22 cellular contexts compared by ENCODE assay signal in genomic region chr9:137626448-137626847, GRCh38. TPM values are rescaled to one million over a fixed set of nuclear protein-coding genes. Genes with fewer than 3 reads are reported as not detected.
DNase-seq lines count a peak whose midpoint lies in the region; ATAC-seq, FAIRE-seq and TF ChIP-seq lines count a peak whose summit lies in the region.
"Had no signal": no experiment of that assay in that cellular context is flagged by ENCODE, and none has a peak within 500 bp of the region (broad histone marks: within the 10 kb centered on the region; RNA-seq: fewer than 3 reads in every experiment).

No MANE protein-coding gene starts in this region.

- no peaks in the 10 kb centered on the region for H3K9me2 ChIP-seq in GM23338 (ENCODE audit: insufficient read depth)

- BruUV-seq in K562 (replicated peaks; lab: Mats Ljungman, UMichigan), result no TSS peak

- 54% methylated on average over 4 of the region's 4 CpGs for WGBS in K562 (ENCODE audit: insufficient coverage, low coverage, missing lambda C conversion rate)

- H3K4me2 ChIP-seq in GM23338 (no peak overlapping the region), K562 (ENCODE audit: insufficient read depth, low read length) (no peak overlapping the region)

- TF ChIP-seq EP300 in K562 (IDR thresholded peaks at IDR 0.05; ENCODE audit: low read length), result no peak

- no peak for TF ChIP-seq POLR2A in K562 (conservative IDR thresholded peaks at IDR 0.05)

- no peak overlapping the region for H3K9ac ChIP-seq in K562 (ENCODE audit: insufficient read depth in 1 of 2, low read depth in 2 of 2, low read length in 2 of 2)

- H3K27me3 ChIP-seq in CD4-positive, alpha-beta memory T cell (ENCODE audit: insufficient read depth, low read length), result no peaks in the 10 kb centered on the region
- H3K27me3 ChIP-seq in GM23338 (ENCODE audit: insufficient read depth) (no peaks in the 10 kb centered on the region), K562 (ENCODE audit: control insufficient read depth in 2 of 2, insufficient read depth in 2 of 2, low read length in 2 of 2) (no peaks in the 10 kb centered on the region)
- H3K27me3 ChIP-seq: adrenal gland, esophagus muscularis mucosa, gastrocnemius medialis, spleen, upper lobe of left lung had no signal

- H3K4me3 Mint-ChIP-seq in CD4-positive, alpha-beta memory T cell, result peak overlapping the region in 3 of 8 donors; percentile 22 to 67 (median 46)
- no peak overlapping the region for H3K4me3 Mint-ChIP-seq in GM23338
- peak overlapping the region; percentile 76 for H3K4me3 Mint-ChIP-seq in T-helper 17 cell

- FAIRE-seq in K562 (lab: Jason Lieb, UNC), result no peak
- FAIRE-seq: colon had no signal

- TF ChIP-seq CTCF in GM23338 (conservative IDR thresholded peaks at IDR 0.05; ENCODE audit: low read depth in 2 of 2) (no peak), K562 (IDR thresholded peaks at IDR 0.05 in 2 of 3, conservative IDR thresholded peaks at IDR 0.05 in 1 of 3; ENCODE audit: insufficient read depth in 2 of 3, low read depth in 1 of 3, low read length in 3 of 3) (no peak)

- H3K27ac Mint-ChIP-seq in CD4-positive, alpha-beta memory T cell, result peak overlapping the region in 4 of 7 donors; percentile 43 to 82 (median 75)
- H3K27ac Mint-ChIP-seq in GM23338 (no peak overlapping the region; the same call in 1 of the 2 replicates), T-helper 17 cell (peak overlapping the region; percentile 39)

- H3K36me3 ChIP-seq in CD4-positive, alpha-beta memory T cell (ENCODE audit: insufficient read depth, low read length), result no peaks in the 10 kb centered on the region
- H3K36me3 ChIP-seq in GM23338 (ENCODE audit: insufficient read depth), result no peaks in the 10 kb centered on the region
- H3K36me3 ChIP-seq in K562 (ENCODE audit: control insufficient read depth, insufficient read depth, low read length), result peaks cover 11% of the 10 kb centered on the region
- H3K36me3 ChIP-seq: adrenal gland, gastrocnemius medialis had no signal

- CTCF ChIA-PET in CD4-positive, alpha-beta memory T cell (lab: Charles Lee; ENCODE audit: partially characterized antibody), result no interaction called here
- CTCF ChIA-PET in K562 (lab: Yijun Ruan, JAX; ENCODE audit: low intra/inter-chr PET ratio), result interaction anchor here (0.6 kb wide), 1 partner anchor 1762 kb away, joined by 6 read pairs; no protein-coding TSS in a partner anchor

- peaks cover 32% of the 10 kb centered on the region for H4K20me1 ChIP-seq in GM23338 (replicated peaks; ENCODE audit: insufficient read depth)
- H4K20me1 ChIP-seq in K562 (replicated peaks; ENCODE audit: control insufficient read depth, insufficient read depth, low read length), result no peaks in the 10 kb centered on the region; the same call in 1 of the 2 replicates

- no peak for DNase-seq in CD4-positive, alpha-beta memory T cell
- DNase-seq in GM23338 (ENCODE audit: low spot score) (no peak), T-helper 17 cell (no peak), K562 (ENCODE audit: extremely low read depth in 1 of 4, low spot score in 3 of 4) (no peak), EL (no peak), iPS-NIHi11 (ENCODE audit: low spot score) (no peak)
- DNase-seq: AML-193; effector memory CD8-positive, alpha-beta T cell; gastrocnemius medialis; NCI-H1048; NCI-H1930; NCI-H446 treated with DMSO at 0.1 percent for 48 hours; retina; stimulated activated CD4-positive, alpha-beta T cell treated with anti-CD3 and anti-CD28 coated beads, Interleukin-4, amount 100 ng/mL, for 24 hours; T-helper 1 cell; upper lobe of left lung; WERI-Rb-1 had no signal

- H3K9me3 Mint-ChIP-seq in CD4-positive, alpha-beta memory T cell, result no peaks in the 10 kb centered on the region
- H3K9me3 Mint-ChIP-seq in GM23338, result no peaks in the 10 kb centered on the region; the same call in 2 of the 3 replicates
- H3K9me3 Mint-ChIP-seq: effector memory CD8-positive, alpha-beta T cell had no signal

- H3K9me3 ChIP-seq in CD4-positive, alpha-beta memory T cell (ENCODE audit: control insufficient read depth in 1 of 2, low read length in 2 of 2), result no peaks in the 10 kb centered on the region
- H3K9me3 ChIP-seq in T-helper 17 cell (ENCODE audit: control insufficient read depth, low read length, poor library complexity, severe bottlenecking) (no peaks in the 10 kb centered on the region), K562 (replicated peaks; ENCODE audit: control insufficient read depth, insufficient read depth, low read depth, low read length) (no peaks in the 10 kb centered on the region)
- H3K9me3 ChIP-seq: adrenal gland, esophagus muscularis mucosa, gastrocnemius medialis, spleen, upper lobe of left lung had no signal

- POLR2A ChIA-PET in CD4-positive, alpha-beta memory T cell (lab: Charles Lee; ENCODE audit: partially characterized antibody), result interaction anchor here (0.7 to 3.0 kb wide), 2 partner anchors 7 to 16 kb away, joined by 3 to 21 read pairs; partner anchors contain the start of gene EHMT1
- POLR2A ChIA-PET in K562 (lab: Yijun Ruan, JAX), result no interaction called here

- in situ Hi-C loops in K562 (cut with MboI), result no loop called here

- peaks cover 3 to 12% of the 10 kb centered on the region in 2 donors for H3K36me3 Mint-ChIP-seq in CD4-positive, alpha-beta memory T cell
- peaks cover 24% of the 10 kb centered on the region for H3K36me3 Mint-ChIP-seq in GM23338 (ENCODE audit: low read depth)
- no peaks in the 10 kb centered on the region for H3K36me3 Mint-ChIP-seq in T-helper 17 cell (ENCODE audit: low read depth)

- intact Hi-C loops in CD4-positive, alpha-beta memory T cell (cut with micrococcal nuclease), result no loop called here
- intact Hi-C loops in K562 (cut with micrococcal nuclease), result no loop called here

- no peaks in the 10 kb centered on the region for H3K9me1 ChIP-seq in K562 (ENCODE audit: control insufficient read depth, insufficient read depth, low read length)

- ATAC-seq in GM23338 (no peak), T-helper 17 cell (no peak), K562 (no peak), GM21825 (IDR thresholded peaks at IDR 0.05; ENCODE audit: unreplicated experiment) (no peak)
- ATAC-seq: effector memory CD8-positive, alpha-beta T cell; gastrocnemius medialis had no signal

- H3K79me2 ChIP-seq in GM23338 (replicated peaks; ENCODE audit: insufficient read depth), result peaks cover 100% of the 10 kb centered on the region
- H3K79me2 ChIP-seq in K562 (ENCODE audit: control insufficient read depth, insufficient read depth, low read length), result peaks cover 98% of the 10 kb centered on the region

- H3K4me1 ChIP-seq in CD4-positive, alpha-beta memory T cell (ENCODE audit: insufficient read depth, low read length), result peaks cover 64% of the 10 kb centered on the region
- H3K4me1 ChIP-seq in GM23338 (ENCODE audit: insufficient read depth) (peaks cover 7% of the 10 kb centered on the region), K562 (replicated peaks in 1 of 2; ENCODE audit: control insufficient read depth in 2 of 2, insufficient read depth in 2 of 2, low read length in 2 of 2) (peaks cover 11 to 17% of the 10 kb centered on the region in 2 experiments; a peak in 4 of 5 replicates)

- peaks cover 31 to 77% (median 50%) of the 10 kb centered on the region in 4 donors for H3K4me1 Mint-ChIP-seq in CD4-positive, alpha-beta memory T cell
- H3K4me1 Mint-ChIP-seq in GM23338 (peaks cover 25% of the 10 kb centered on the region), T-helper 17 cell (peaks cover 38% of the 10 kb centered on the region)

- TF ChIP-seq RAD21 in K562 (CRISPR knock-in tag; conservative IDR thresholded peaks at IDR 0.05 in 1 of 2, IDR thresholded peaks at IDR 0.05 in 1 of 2), result no peak

- H2AFZ ChIP-seq in GM23338 (no peak overlapping the region), K562 (ENCODE audit: low read depth, low read length) (no peak overlapping the region)

- no peak overlapping the region for H3K27ac ChIP-seq in CD4-positive, alpha-beta memory T cell (ENCODE audit: low read depth, low read length)
- H3K27ac ChIP-seq in GM23338 (ENCODE audit: low read depth) (0 out of 2 replicates have a peak overlapping the region, but pooled peaks have one; percentile 29), K562 (ENCODE audit: extremely low read depth, low read depth, low read length) (no peak overlapping the region; the same call in 2 of the 3 replicates)
- H3K27ac ChIP-seq: adrenal gland, esophagus muscularis mucosa, gastrocnemius medialis, upper lobe of left lung, WERI-Rb-1 had no signal

- H3K27me3 Mint-ChIP-seq in CD4-positive, alpha-beta memory T cell, result no peaks in the 10 kb centered on the region
- H3K27me3 Mint-ChIP-seq in GM23338 (ENCODE audit: insufficient read depth, low read depth, poor library complexity) (peaks cover 7% of the 10 kb centered on the region), T-helper 17 cell (no peaks in the 10 kb centered on the region)
- H3K27me3 Mint-ChIP-seq: effector memory CD8-positive, alpha-beta T cell had no signal

- peaks cover 12% of the 10 kb centered on the region; the same call in 1 of the 2 replicates for H3F3A ChIP-seq in GM23338 (replicated peaks; ENCODE audit: low read depth)

- no peak overlapping the region for H3K4me3 ChIP-seq in CD4-positive, alpha-beta memory T cell (ENCODE audit: low read length in 2 of 2)
- H3K4me3 ChIP-seq in GM23338, result no peak overlapping the region
- no peak overlapping the region for H3K4me3 ChIP-seq in K562
- H3K4me3 ChIP-seq: adrenal gland, esophagus muscularis mucosa, gastrocnemius medialis, spleen, upper lobe of left lung had no signal

RNA-seq across cellular contexts. Expression of gene EHMT1, which starts 7.6 kb away (rescaled TPM):
- total RNA-seq in CD4-positive, alpha-beta memory T cell, result 100 to 1,000 TPM in 1 of 2 experiments, 10 to 100 TPM in 1; 99.6 to 118 TPM
- 10 to 100 TPM in 1 of 2 donors, 1 to 10 TPM in 1; 6.7 to 35.5 TPM for polyA plus RNA-seq in CD4-positive, alpha-beta memory T cell
- 160 and 177 TPM in 2 replicates for total RNA-seq in GM23338 (2014; rRNA removed; shearing (Covaris generic))
- polyA plus RNA-seq in GM23338 (2016; fragmentation: Nextera tagmentation; extraction: Ambion mirVana) (162 and 166 TPM in 2 replicates), K562 (2011; rRNA removed) (26.9 and 31.3 TPM in 2 replicates), K562 (2014; fragmentation: Illumina TruSeq; extraction: Trizol) (36.4 and 44.9 TPM in 2 replicates), K562 (2014; fragmentation: Nextera tagmentation; extraction: Ambion mirVana) (1 to 10 TPM; 2.2 to 3.8 TPM), K562 (2014; rRNA removed) (48.9 and 59.2 TPM in 2 replicates)
- total RNA-seq in T-helper 17 cell (100 to 1,000 TPM; 106 to 108 TPM), K562 (2014; rRNA removed) (63.8 and 69.8 TPM in 2 replicates), K562 (2014; rRNA removed; fragmentation: Illumina TruSeq; extraction: Trizol) (25.6 and 31.9 TPM in 2 replicates), K562 (2015; rRNA removed; fragmentation: Illumina TruSeq; extraction: Trizol) (41.4 and 42.8 TPM in 2 replicates), K562 (2021) (76.0 and 80.3 TPM in 2 replicates)
- 167 and 212 TPM in 2 replicates for total RNA-seq in K562 (2011; cell fraction: chromatin; rRNA removed; ENCODE audit: low replicate concordance)
- 102 and 111 TPM in 2 replicates for total RNA-seq in K562 (2011; cell fraction: nucleolus; rRNA removed)
- 119 and 135 TPM in 2 replicates for total RNA-seq in K562 (2011; cell fraction: nucleoplasm; rRNA removed)
- 24.1 and 49.2 TPM in 2 replicates for polyA plus RNA-seq in K562 (2011; cell fraction: cytosol; rRNA removed)
- 85.2 and 132 TPM in 2 replicates for polyA plus RNA-seq in K562 (2011; cell fraction: nucleus; rRNA removed)
- polyA plus RNA-seq in K562 (2012), result 38.1 and 40.2 TPM in 2 replicates
- polyA minus RNA-seq in K562 (2011; rRNA and poly(A)+ RNA removed), result 46.2 and 56.3 TPM in 2 replicates
- polyA minus RNA-seq in K562 (2011; cell fraction: cytosol; rRNA and poly(A)+ RNA removed), result 46.2 and 48.9 TPM in 2 replicates
- polyA minus RNA-seq in K562 (2011; cell fraction: nucleus; rRNA and poly(A)+ RNA removed), result 35.8 and 47.0 TPM in 2 replicates

RNA-seq across cellular contexts. Expression of gene ARRDC1, which starts 21.0 kb away (rescaled TPM):
- total RNA-seq in CD4-positive, alpha-beta memory T cell, result 10 to 100 TPM; 82.3 to 86.2 TPM
- 10 to 100 TPM; 54.3 to 59.4 TPM for polyA plus RNA-seq in CD4-positive, alpha-beta memory T cell
- 33.9 and 63.8 TPM in 2 replicates for total RNA-seq in GM23338 (2014; rRNA removed; shearing (Covaris generic))
- polyA plus RNA-seq in GM23338 (2016; fragmentation: Nextera tagmentation; extraction: Ambion mirVana) (33.5 and 36.6 TPM in 2 replicates), K562 (2011; rRNA removed) (24.5 and 34.0 TPM in 2 replicates), K562 (2014; fragmentation: Illumina TruSeq; extraction: Trizol) (18.6 and 24.3 TPM in 2 replicates), K562 (2014; fragmentation: Nextera tagmentation; extraction: Ambion mirVana) (under 1 TPM; 0.21 to 0.63 TPM), K562 (2014; rRNA removed) (45.3 and 47.0 TPM in 2 replicates)
- total RNA-seq in T-helper 17 cell (10 to 100 TPM; 54.8 to 83.8 TPM), K562 (2014; rRNA removed) (33.7 and 37.2 TPM in 2 replicates), K562 (2014; rRNA removed; fragmentation: Illumina TruSeq; extraction: Trizol) (4.1 and 5.8 TPM in 2 replicates), K562 (2015; rRNA removed; fragmentation: Illumina TruSeq; extraction: Trizol) (10.4 and 14.9 TPM in 2 replicates), K562 (2021) (32.2 and 32.5 TPM in 2 replicates)
- 63.1 and 259 TPM in 2 replicates for total RNA-seq in K562 (2011; cell fraction: chromatin; rRNA removed; ENCODE audit: low replicate concordance)
- total RNA-seq in K562 (2011; cell fraction: nucleolus; rRNA removed), result 190 and 191 TPM in 2 replicates
- total RNA-seq in K562 (2011; cell fraction: nucleoplasm; rRNA removed), result 87.1 and 99.6 TPM in 2 replicates
- polyA plus RNA-seq in K562 (2011; cell fraction: cytosol; rRNA removed), result 36.0 and 79.6 TPM in 2 replicates
- polyA plus RNA-seq in K562 (2011; cell fraction: nucleus; rRNA removed), result 220 and 374 TPM in 2 replicates
- 26.1 and 37.6 TPM in 2 replicates for polyA plus RNA-seq in K562 (2012)
- polyA minus RNA-seq in K562 (2011; rRNA and poly(A)+ RNA removed), result 9.5 and 12.2 TPM in 2 replicates
- 14.6 and 18.9 TPM in 2 replicates for polyA minus RNA-seq in K562 (2011; cell fraction: cytosol; rRNA and poly(A)+ RNA removed)
- 40.5 and 60.7 TPM in 2 replicates for polyA minus RNA-seq in K562 (2011; cell fraction: nucleus; rRNA and poly(A)+ RNA removed)

RNA-seq across cellular contexts. Expression of gene ZMYND19, which starts 36.1 kb away (rescaled TPM):
- 10 to 100 TPM; 26.8 to 29.1 TPM for total RNA-seq in CD4-positive, alpha-beta memory T cell
- 10 to 100 TPM in 1 of 2 donors, 1 to 10 TPM in 1; 3.6 to 13.7 TPM for polyA plus RNA-seq in CD4-positive, alpha-beta memory T cell
- total RNA-seq in GM23338 (2014; rRNA removed; shearing (Covaris generic)), result 50.3 and 58.5 TPM in 2 replicates
- 25.8 and 41.7 TPM in 2 replicates for polyA plus RNA-seq in GM23338 (2016; fragmentation: Nextera tagmentation; extraction: Ambion mirVana)
- 10 to 100 TPM; 12.1 to 18.2 TPM for total RNA-seq in T-helper 17 cell
- 64.8 and 136 TPM in 2 replicates for total RNA-seq in K562 (2011; cell fraction: chromatin; rRNA removed; ENCODE audit: low replicate concordance)
- 82.2 and 86.9 TPM in 2 replicates for total RNA-seq in K562 (2011; cell fraction: nucleolus; rRNA removed)
- total RNA-seq in K562 (2011; cell fraction: nucleoplasm; rRNA removed), result 72.2 and 86.4 TPM in 2 replicates
- total RNA-seq in K562 (2014; rRNA removed), result 71.7 and 91.1 TPM in 2 replicates
- total RNA-seq in K562 (2014; rRNA removed; fragmentation: Illumina TruSeq; extraction: Trizol), result 25.8 and 29.0 TPM in 2 replicates
- total RNA-seq in K562 (2015; rRNA removed; fragmentation: Illumina TruSeq; extraction: Trizol), result 53.8 and 54.1 TPM in 2 replicates
- total RNA-seq in K562 (2021), result 80.9 and 86.7 TPM in 2 replicates
- polyA plus RNA-seq in K562 (2011; rRNA removed), result 38.8 and 44.0 TPM in 2 replicates
- 44.8 and 62.0 TPM in 2 replicates for polyA plus RNA-seq in K562 (2011; cell fraction: cytosol; rRNA removed)
- polyA plus RNA-seq in K562 (2011; cell fraction: nucleus; rRNA removed), result 169 and 210 TPM in 2 replicates
- 34.1 and 42.5 TPM in 2 replicates for polyA plus RNA-seq in K562 (2012)
- polyA plus RNA-seq in K562 (2014; fragmentation: Illumina TruSeq; extraction: Trizol), result 33.6 and 44.3 TPM in 2 replicates
- polyA plus RNA-seq in K562 (2014; fragmentation: Nextera tagmentation; extraction: Ambion mirVana), result 1 to 10 TPM; 1.0 to 2.4 TPM
- 71.0 and 71.7 TPM in 2 replicates for polyA plus RNA-seq in K562 (2014; rRNA removed)
- polyA minus RNA-seq in K562 (2011; rRNA and poly(A)+ RNA removed), result 13.9 and 22.3 TPM in 2 replicates
- polyA minus RNA-seq in K562 (2011; cell fraction: cytosol; rRNA and poly(A)+ RNA removed), result 23.8 and 30.1 TPM in 2 replicates
- 27.6 and 35.2 TPM in 2 replicates for polyA minus RNA-seq in K562 (2011; cell fraction: nucleus; rRNA and poly(A)+ RNA removed)

RNA-seq across cellular contexts. Expression of gene DPH7, which starts 47.7 kb away (rescaled TPM):
- total RNA-seq in CD4-positive, alpha-beta memory T cell, result 10 to 100 TPM; 76.7 to 79.1 TPM
- 10 to 100 TPM; 27.9 to 30.2 TPM for polyA plus RNA-seq in CD4-positive, alpha-beta memory T cell
- 53.7 and 68.8 TPM in 2 replicates for total RNA-seq in GM23338 (2014; rRNA removed; shearing (Covaris generic))
- polyA plus RNA-seq in GM23338 (2016; fragmentation: Nextera tagmentation; extraction: Ambion mirVana) (44.5 and 48.8 TPM in 2 replicates), K562 (2011; rRNA removed) (56.1 and 64.2 TPM in 2 replicates), K562 (2014; fragmentation: Illumina TruSeq; extraction: Trizol) (37.1 and 41.3 TPM in 2 replicates), K562 (2014; fragmentation: Nextera tagmentation; extraction: Ambion mirVana) (10 to 100 TPM; 13.9 to 21.4 TPM), K562 (2014; rRNA removed) (65.5 and 68.6 TPM in 2 replicates)
- total RNA-seq in T-helper 17 cell (10 to 100 TPM; 46.1 to 52.0 TPM), K562 (2014; rRNA removed) (49.7 and 54.8 TPM in 2 replicates), K562 (2014; rRNA removed; fragmentation: Illumina TruSeq; extraction: Trizol) (25.5 and 31.8 TPM in 2 replicates), K562 (2015; rRNA removed; fragmentation: Illumina TruSeq; extraction: Trizol) (30.8 and 31.4 TPM in 2 replicates), K562 (2021) (53.0 and 54.0 TPM in 2 replicates)
- total RNA-seq in K562 (2011; cell fraction: chromatin; rRNA removed; ENCODE audit: low replicate concordance), result 207 and 328 TPM in 2 replicates
- total RNA-seq in K562 (2011; cell fraction: nucleolus; rRNA removed), result 176 and 183 TPM in 2 replicates
- 193 and 208 TPM in 2 replicates for total RNA-seq in K562 (2011; cell fraction: nucleoplasm; rRNA removed)
- 42.3 and 50.6 TPM in 2 replicates for polyA plus RNA-seq in K562 (2011; cell fraction: cytosol; rRNA removed)
- polyA plus RNA-seq in K562 (2011; cell fraction: nucleus; rRNA removed), result 337 and 348 TPM in 2 replicates
- polyA plus RNA-seq in K562 (2012), result 32.2 and 49.3 TPM in 2 replicates
- polyA minus RNA-seq in K562 (2011; rRNA and poly(A)+ RNA removed), result 24.1 and 28.0 TPM in 2 replicates
- polyA minus RNA-seq in K562 (2011; cell fraction: cytosol; rRNA and poly(A)+ RNA removed), result 10.1 and 16.2 TPM in 2 replicates
- polyA minus RNA-seq in K562 (2011; cell fraction: nucleus; rRNA and poly(A)+ RNA removed), result 42.9 and 65.3 TPM in 2 replicates
